In genomic region chr1:205261946-205262668, GRCh38 we compare ENCODE assay signal across 1 cellular context.
TF ChIP-seq lines count a peak whose summit lies in the region.

No MANE protein-coding gene starts in this region.

TF ChIP-seq in K562, 482 proteins besides CTCF, POLR2A, EP300 and RAD21:
- TF ChIP-seq CHD4 (IDR thresholded peaks at IDR 0.05; ENCODE audit: insufficient read depth, insufficient replicate concordance, low read depth, low read length, poor library complexity, severe bottlenecking), result no peak
- 0 out of 2 replicates have a peak, but pooled peaks have one; percentile 37 for TF ChIP-seq PATZ1 (CRISPR knock-in tag; IDR thresholded peaks at IDR 0.05; ENCODE audit: borderline replicate concordance)
- TF ChIP-seq ZNF830 (CRISPR knock-in tag; IDR thresholded peaks at IDR 0.05), result 0 out of 2 replicates have a peak, but pooled peaks have one; percentile 43
- no peak for TF ChIP-seq TGIF2 (CRISPR knock-in tag; IDR thresholded peaks at IDR 0.05)
